In genomic region chr2:32277363-32277673, GRCh38 we compare ENCODE assay signal across 9 cellular contexts. TPM values are rescaled to one million over a fixed set of nuclear protein-coding genes. Genes with fewer than 3 reads are reported as not detected.
A peak's percentile ranks its signal among the peaks of the same experiment; 100 is the strongest.
DNase-seq lines count a peak whose midpoint lies in the region; ATAC-seq and TF ChIP-seq lines count a peak whose summit lies in the region.
"Had no signal": no experiment of that assay in that cellular context is flagged by ENCODE, and none has a peak within 500 bp of the region (broad histone marks: within the 10 kb centered on the region; RNA-seq: fewer than 3 reads in every experiment).

No MANE protein-coding gene starts in this region.

- peak overlapping the region; percentile 85 for H3K4me3 Mint-ChIP-seq in CD8-positive, alpha-beta T cell
- H3K4me3 Mint-ChIP-seq in neural crest cell, result peak overlapping the region; percentile 90

- no peak overlapping the region for H3K56ac ChIP-seq in IMR-90 (ENCODE audit: extremely low read depth, insufficient read depth, low read length)

- H2BK20ac ChIP-seq in IMR-90 (ENCODE audit: low read depth, low read length), result no peak overlapping the region

- CTCF ChIA-PET in CD8-positive, alpha-beta T cell (lab: Charles Lee), result no interaction called here
- CTCF ChIA-PET in IMR-90 (lab: Yijun Ruan, JAX), result interaction anchor here (1.2 kb wide), 1 partner anchor 17 kb away, joined by 4 read pairs; no protein-coding TSS in a partner anchor

- H2BK5ac ChIP-seq in IMR-90 (ENCODE audit: low read depth, low read length, poor library complexity, severe bottlenecking), result peak overlapping the region; percentile 72

- POLR2A ChIA-PET in CD8-positive, alpha-beta T cell (lab: Charles Lee), result interaction anchor here (1.4 kb wide), 1 partner anchor 80 kb away, joined by 4 read pairs; no protein-coding TSS in a partner anchor
- POLR2A ChIA-PET in IMR-90 (lab: Charles Lee; ENCODE audit: unreplicated experiment), result no interaction called here

- peak overlapping the region; percentile 80; the same call in 1 of the 2 replicates for H3K14ac ChIP-seq in IMR-90 (replicated peaks; ENCODE audit: low read depth, low read length)

- peaks cover 34% of the 10 kb centered on the region for H3K4me1 Mint-ChIP-seq in CD8-positive, alpha-beta T cell (ENCODE audit: low read depth)
- H3K4me1 Mint-ChIP-seq in neural crest cell, result peaks cover 12% of the 10 kb centered on the region

- H3K27ac Mint-ChIP-seq in CD8-positive, alpha-beta T cell, result peak overlapping the region; percentile 95
- peak overlapping the region; percentile 95 for H3K27ac Mint-ChIP-seq in neural crest cell (ENCODE audit: unreplicated experiment)

- H2AK5ac ChIP-seq in IMR-90 (ENCODE audit: low read depth, low read length), result no peak overlapping the region

- H2BK15ac ChIP-seq in IMR-90 (ENCODE audit: low read depth, low read length), result no peak overlapping the region

- peaks cover 4 to 19% of the 10 kb centered on the region in 2 experiments; a peak in 3 of 4 replicates for H3K79me1 ChIP-seq in IMR-90 (ENCODE audit: low read depth in 1 of 2, low read length in 2 of 2)

- no peak overlapping the region for H3K23ac ChIP-seq in IMR-90 (ENCODE audit: low read depth, low read length)

- DNase-seq in CD8-positive, alpha-beta T cell, result no peak
- DNase-seq in IMR-90 (no peak), coronary artery (ENCODE audit: low spot score) (no peak), neural crest cell (ENCODE audit: low read depth, low spot score) (no peak), NCI-H1105 (lab: John Stamatoyannopoulos, UW) (no peak), NCI-H2107 treated with DMSO at 0.1 percent for 48 hours (lab: John Stamatoyannopoulos, UW; ENCODE audit: unreplicated experiment) (no peak)
- no peak for DNase-seq in stimulated activated CD4-positive, alpha-beta T cell treated with anti-CD3 and anti-CD28 coated beads, Interleukin-4, amount 100 ng/mL, for 1 hour
- no peak for DNase-seq in effector CD4-positive, alpha-beta T cell

- intact Hi-C loops in CD8-positive, alpha-beta T cell (cut with DNase I, micrococcal nuclease), result loop anchor here (1.0 to 10.0 kb wide), 9 partner anchors 79 to 1320 kb away; partner anchors contain the start of genes MEMO1 (in 2 of the 2), RASGRP3 (in 2 of the 2), SLC30A6 (in 2 of the 2) and BIRC6 (in 1 of the 2)
- intact Hi-C loops in IMR-90 (cut with micrococcal nuclease), result no loop called here

- no peaks in the 10 kb centered on the region for H3K27me3 Mint-ChIP-seq in CD8-positive, alpha-beta T cell (ENCODE audit: low read depth)
- peaks cover 16% of the 10 kb centered on the region for H3K27me3 Mint-ChIP-seq in neural crest cell (ENCODE audit: low read depth)

- dilution Hi-C loops in IMR-90 (cut with HindIII; ENCODE audit: low sequenced_read_pairs, unreplicated experiment), result no loop called here

- H3K27me3 ChIP-seq in CD8-positive, alpha-beta T cell (ENCODE audit: insufficient read depth, low read length), result no peaks in the 10 kb centered on the region
- H3K27me3 ChIP-seq in IMR-90 (ENCODE audit: control insufficient read depth, insufficient read depth, low read length), result no peaks in the 10 kb centered on the region

- no peak overlapping the region for H2AK9ac ChIP-seq in IMR-90 (replicated peaks; ENCODE audit: low read depth, low read length, poor library complexity)

- TF ChIP-seq RAD21 in IMR-90 (IDR thresholded peaks at IDR 0.05; ENCODE audit: low read length), result no peak

- TF ChIP-seq POLR2A in IMR-90 (IDR thresholded peaks at IDR 0.05; ENCODE audit: low read depth, low read length), result no peak

- H3K9me3 Mint-ChIP-seq in CD8-positive, alpha-beta T cell, result no peaks in the 10 kb centered on the region
- no peaks in the 10 kb centered on the region for H3K9me3 Mint-ChIP-seq in neural crest cell

- in situ Hi-C loops in IMR-90 (cut with MboI; ENCODE audit: low sequenced_read_pairs), result no loop called here

- H3K4me1 ChIP-seq in CD8-positive, alpha-beta T cell (ENCODE audit: insufficient read depth, low read length), result peaks cover 33% of the 10 kb centered on the region
- 0 out of 2 replicates have a peak, but pooled peaks cover 2% of the 10 kb centered on the region for H3K4me1 ChIP-seq in IMR-90 (ENCODE audit: control insufficient read depth, insufficient read depth, low read length)

- H3K27ac ChIP-seq in CD8-positive, alpha-beta T cell (ENCODE audit: low read depth, low read length), result peak overlapping the region; percentile 58
- H3K27ac ChIP-seq in IMR-90 (ENCODE audit: insufficient read depth, low read length) (no peak overlapping the region), coronary artery (peak overlapping the region; percentile 64 to 92)

- H3K18ac ChIP-seq in IMR-90 (ENCODE audit: low read depth, low read length), result peak overlapping the region; percentile 69; the same call in 1 of the 2 replicates

- peak overlapping the region; percentile 75 for H3K4ac ChIP-seq in IMR-90 (ENCODE audit: low read depth, low read length)

- no peaks in the 10 kb centered on the region for H3K9me1 ChIP-seq in IMR-90 (ENCODE audit: insufficient read depth, low read length)

- peak overlapping the region; percentile 26; the same call in 1 of the 2 replicates for H4K91ac ChIP-seq in IMR-90 (ENCODE audit: insufficient read depth, low read depth, low read length)

- peaks cover 3% of the 10 kb centered on the region for H3K36me3 ChIP-seq in CD8-positive, alpha-beta T cell (ENCODE audit: insufficient read depth, low read length)
- peaks cover 9% of the 10 kb centered on the region for H3K36me3 ChIP-seq in IMR-90 (ENCODE audit: control insufficient read depth, insufficient read depth, low read length)

- peak overlapping the region; percentile 45 for H2AFZ ChIP-seq in IMR-90 (replicated peaks; ENCODE audit: low read length, poor library complexity)

- peak overlapping the region; percentile 96 for H3K4me3 ChIP-seq in CD8-positive, alpha-beta T cell (ENCODE audit: low read depth, low read length)
- H3K4me3 ChIP-seq in IMR-90 (ENCODE audit: insufficient read depth, low read depth, low read length) (peak overlapping the region; percentile 80), coronary artery (peak overlapping the region; percentile 88)

- H2BK120ac ChIP-seq in IMR-90 (ENCODE audit: low read depth, low read length), result no peak overlapping the region

- no peaks in the 10 kb centered on the region for H4K20me1 ChIP-seq in IMR-90 (ENCODE audit: insufficient read depth, low read length)

- peak overlapping the region; percentile 99 for H4K5ac ChIP-seq in IMR-90 (ENCODE audit: low read depth, low read length)

- no TSS peak for BruUV-seq in IMR-90 (replicated peaks; lab: Mats Ljungman, UMichigan)

- TF ChIP-seq CTCF in CD8-positive, alpha-beta T cell (IDR thresholded peaks at IDR 0.05), result no peak
- TF ChIP-seq CTCF in IMR-90 (conservative IDR thresholded peaks at IDR 0.05; ENCODE audit: low read depth, low read length) (no peak), coronary artery (IDR thresholded peaks at IDR 0.05) (no peak), neural crest cell (conservative IDR thresholded peaks at IDR 0.05) (no peak)

- WGBS in IMR-90 (ENCODE audit: extremely low coverage in 2 of 2, insufficient read length in 1 of 2), 2 experiments, result no CpG with 5 or more reads among the region's 5 CpGs

- peak overlapping the region; percentile 85 for H3K4me2 ChIP-seq in IMR-90 (ENCODE audit: low read depth, low read length)

- H4K8ac ChIP-seq in IMR-90 (ENCODE audit: low read depth in 2 of 2, low read length in 2 of 2), result peak overlapping the region; percentile 99

- ATAC-seq in CD8-positive, alpha-beta T cell, result no peak
- no peak for ATAC-seq in IMR-90 (ENCODE audit: low read depth)

- H3K9ac ChIP-seq in IMR-90 (ENCODE audit: low read depth, low read length), result peak overlapping the region; percentile 16; the same call in 1 of the 2 replicates

- H3K36me3 Mint-ChIP-seq in CD8-positive, alpha-beta T cell, result peaks cover 19% of the 10 kb centered on the region
- H3K36me3 Mint-ChIP-seq in neural crest cell (ENCODE audit: low read depth), result no peaks in the 10 kb centered on the region

- H3K9me3 ChIP-seq in CD8-positive, alpha-beta T cell (ENCODE audit: low read length), result no peaks in the 10 kb centered on the region
- no peaks in the 10 kb centered on the region for H3K9me3 ChIP-seq in IMR-90 (ENCODE audit: control insufficient read depth, insufficient read depth, low read length)

TF ChIP-seq in IMR-90, 13 proteins besides CTCF, POLR2A, EP300 and RAD21 (continues in another document):
- TF ChIP-seq CEBPB (IDR thresholded peaks at IDR 0.05; ENCODE audit: low read depth, low read length) (no peak), USF2 (IDR thresholded peaks at IDR 0.05; ENCODE audit: low read depth, low read length) (no peak), ELK1 (IDR thresholded peaks at IDR 0.05; ENCODE audit: borderline replicate concordance, low read depth, low read length) (no peak), RCOR1 (IDR thresholded peaks at IDR 0.05; ENCODE audit: insufficient replicate concordance, low read length) (no peak), BHLHE40 (IDR thresholded peaks at IDR 0.05; ENCODE audit: low read depth, low read length) (no peak), CHD1 (IDR thresholded peaks at IDR 0.05; ENCODE audit: low read depth, low read length) (no peak), SMC3 (IDR thresholded peaks at IDR 0.05; ENCODE audit: low read depth, low read length) (no peak), FOS (IDR thresholded peaks at IDR 0.05; ENCODE audit: low read depth, low read length) (no peak)

RNA-seq across cellular contexts. Expression of gene YIPF4, which starts 0.4 kb away (rescaled TPM):
- total RNA-seq in CD8-positive, alpha-beta T cell, result 10 to 100 TPM; 10.4 to 10.9 TPM
- total RNA-seq in IMR-90 (2012; rRNA removed) (3.6 and 15.8 TPM in 2 replicates), neural crest cell (27.8 and 31.6 TPM in 2 replicates)
- 4.1 and 6.8 TPM in 2 replicates for polyA plus RNA-seq in IMR-90 (2012; rRNA removed)
- polyA plus RNA-seq in IMR-90 (2012; cell fraction: cytosol; rRNA removed), result 0.77 and 1.0 TPM in 2 replicates
- 0.65 and 2.0 TPM in 2 replicates for polyA plus RNA-seq in IMR-90 (2012; cell fraction: nucleus; rRNA removed; ENCODE audit: low replicate concordance)

RNA-seq across cellular contexts. Expression of gene NLRC4, which starts 12.6 kb away (rescaled TPM):
- not detected for total RNA-seq in CD8-positive, alpha-beta T cell
- total RNA-seq in IMR-90 (2012; rRNA removed) (not detected in 2 replicates), neural crest cell (not detected in 2 replicates)
- polyA plus RNA-seq in IMR-90 (2012; rRNA removed), result not detected in 2 replicates
- not detected in 2 replicates for polyA plus RNA-seq in IMR-90 (2012; cell fraction: cytosol; rRNA removed)
- not detected in 2 replicates for polyA plus RNA-seq in IMR-90 (2012; cell fraction: nucleus; rRNA removed; ENCODE audit: low replicate concordance)
- total RNA-seq: glomerular endothelial cell had no signal
